18 cellular contexts compared by ENCODE assay signal in genomic region chr13:48775804-48776203, GRCh38.
DNase-seq lines count a peak whose midpoint lies in the region; ATAC-seq, FAIRE-seq and TF ChIP-seq lines count a peak whose summit lies in the region.
"Had no signal": no experiment of that assay in that cellular context is flagged by ENCODE, and none has a peak within 500 bp of the region (broad histone marks: within the 10 kb centered on the region; RNA-seq: fewer than 3 reads in every experiment).

No MANE protein-coding gene starts in this region.

- H3K27ac ChIP-seq in brain microvascular endothelial cell, result no peak overlapping the region
- H3K27ac ChIP-seq: left lung, neural progenitor cell, PC-9, spleen, tibial artery had no signal

- TF ChIP-seq CTCF in AG04449 (IDR thresholded peaks at IDR 0.05; ENCODE audit: insufficient read depth, low read length, missing control alignments) (no peak), brain microvascular endothelial cell (IDR thresholded peaks at IDR 0.05; ENCODE audit: low read depth, low read length, missing control alignments) (no peak)

- H3K4me3 ChIP-seq in AG04449 (ENCODE audit: low read depth, low read length) (no peak overlapping the region), brain microvascular endothelial cell (ENCODE audit: low read depth, low read length) (no peak overlapping the region)
- H3K4me3 ChIP-seq: left lung, neural progenitor cell, PC-9, spleen, tibial artery had no signal

- H3K27me3 ChIP-seq in brain microvascular endothelial cell (replicated peaks), result no peaks in the 10 kb centered on the region
- H3K27me3 ChIP-seq: BE2C, left lung, neural progenitor cell, spleen, tibial artery had no signal

- CTCF ChIA-PET in AG04449 (lab: Yijun Ruan, JAX), result interaction anchor here (1.0 to 1.2 kb wide), 3 partner anchors 27 to 505 kb away, joined by 3 to 4 read pairs (median 3); no protein-coding TSS in a partner anchor

- DNase-seq in AG04449 (ENCODE audit: low read depth, low spot score) (peak; percentile 94), HTR-8/SVneo (ENCODE audit: insufficient read length, low spot score) (peak; percentile 34), brain microvascular endothelial cell (peak; percentile 88), kidney glomerular epithelial cell (lab: John Stamatoyannopoulos, UW) (peak; percentile 91), NCI-H2081 treated with DMSO at 0.1 percent for 48 hours (lab: John Stamatoyannopoulos, UW) (no peak), DMS79 treated with DMSO at 0.1 percent for 48 hours (lab: John Stamatoyannopoulos, UW) (no peak)
- no peak for DNase-seq in activated CD8-positive, alpha-beta memory T cell treated with anti-CD3 and anti-CD28 coated beads for 24 hours
- DNase-seq: activated CD8-positive, alpha-beta T cell treated with anti-CD3 and anti-CD28 coated beads for 36 hours; activated naive CD4-positive, alpha-beta T cell treated with anti-CD3 and anti-CD28 coated beads for 36 hours; BE2C; left lung; MM.1S; NCI-H2227 treated with DMSO at 0.1 percent for 48 hours; PC-9; spleen; tibial artery had no signal

- no peak for ATAC-seq in GM19035 (IDR thresholded peaks at IDR 0.05; ENCODE audit: unreplicated experiment)
- ATAC-seq: activated CD8-positive, alpha-beta T cell treated with anti-CD3 and anti-CD28 coated beads for 36 hours; left lung had no signal

- H3K36me3 ChIP-seq in brain microvascular endothelial cell (replicated peaks), result no peaks in the 10 kb centered on the region
- H3K36me3 ChIP-seq: BE2C, left lung, neural progenitor cell, spleen, tibial artery had no signal

- in situ Hi-C loops in brain microvascular endothelial cell (cut with HindIII; ENCODE audit: low pct_ligation_motif_present, low sequenced_read_pairs), result no loop called here

- no peak for FAIRE-seq in HTR-8/SVneo (lab: Jason Lieb, UNC)

- POLR2A ChIA-PET in AG04449 (lab: Yijun Ruan, JAX), result no interaction called here

Comparison
In these comparisons a context has a peak if more than half of its experiments do, and no peak if none do; other contexts are left out.
1. DNase-seq: peak in AG04449 (single experiment), HTR-8/SVneo (single experiment), brain microvascular endothelial cell (single experiment) and kidney glomerular epithelial cell (single experiment); none in activated CD8-positive, alpha-beta memory T cell treated with anti-CD3 and anti-CD28 coated beads for 24 hours (single experiment), NCI-H2081 treated with DMSO at 0.1 percent for 48 hours (single experiment) and DMS79 treated with DMSO at 0.1 percent for 48 hours (single experiment).